ENCODE assay signal across 10 cellular contexts in the genomic region with DNA sequence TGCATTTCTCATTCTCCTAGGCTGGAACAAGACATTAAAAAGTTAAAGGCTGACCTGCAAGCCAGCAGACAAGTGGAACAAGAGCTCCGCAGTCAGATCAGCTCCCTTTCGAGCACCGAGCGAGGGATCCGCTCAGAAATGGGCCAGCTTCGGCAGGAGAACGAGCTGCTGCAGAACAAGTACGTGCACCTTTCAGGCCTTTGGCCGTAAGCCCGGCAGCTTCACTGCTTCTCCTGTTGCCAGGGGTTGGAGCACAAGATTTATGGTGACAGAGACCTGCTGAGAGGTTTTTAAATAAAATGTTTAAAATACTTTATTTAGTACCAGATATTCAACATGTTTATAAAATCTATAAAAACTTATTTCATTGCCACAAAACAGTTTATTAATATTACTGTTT. TPM values are rescaled to one million over a fixed set of nuclear protein-coding genes. Genes with fewer than 3 reads are reported as not detected.
DNase-seq lines count a peak whose midpoint lies in the region; FAIRE-seq and TF ChIP-seq lines count a peak whose summit lies in the region.
"Had no signal": no experiment of that assay in that cellular context is flagged by ENCODE, and none has a peak within 500 bp of the region (broad histone marks: within the 10 kb centered on the region; RNA-seq: fewer than 3 reads in every experiment).

No MANE protein-coding gene starts in this region.

- H3K4me1 ChIP-seq in adrenal gland (replicated peaks in 1 of 2) (peaks cover 13 to 51% of the 10 kb centered on the region in 2 donors), kidney (ENCODE audit: control insufficient read depth in 1 of 2, insufficient read depth in 1 of 2, low read depth in 1 of 2, low read length in 2 of 2) (peaks cover 0 to 2% of the 10 kb centered on the region in 2 donors), suprapubic skin (peaks cover 37% of the 10 kb centered on the region)

- no peak for FAIRE-seq in kidney (lab: Jason Lieb, UNC)

- DNase-seq in LNCaP clone FGC (ENCODE audit: low read depth) (peak; percentile 75), adrenal gland (peak; percentile 78 to 90 (median 86)), kidney (peak; percentile 80), suprapubic skin (ENCODE audit: low spot score in 2 of 2) (no peak), A172 (ENCODE audit: low spot score) (no peak), NCI-H82 (lab: John Stamatoyannopoulos, UW) (no peak), SIG-M5 (lab: John Stamatoyannopoulos, UW) (no peak)
- DNase-seq: activated CD4-positive, alpha-beta memory T cell treated with anti-CD3 and anti-CD28 coated beads for 36 hours; mesenchymal stem cell; SK-N-SH had no signal

- H3K4me3 ChIP-seq in LNCaP clone FGC (ENCODE audit: low read depth, low read length) (peak overlapping the region; percentile 14; the same call in 1 of the 2 replicates), adrenal gland (no peak overlapping the region), kidney (ENCODE audit: low read length in 2 of 2) (no peak overlapping the region), suprapubic skin (no peak overlapping the region)

- H3K27ac ChIP-seq in adrenal gland (peak overlapping the region; percentile 12 to 71 (median 23)), kidney (ENCODE audit: low read depth in 2 of 2, low read length in 2 of 2) (no peak overlapping the region), suprapubic skin (peak overlapping the region; percentile 40)

- TF ChIP-seq CTCF in LNCaP clone FGC (IDR thresholded peaks at IDR 0.05; ENCODE audit: control insufficient read depth, extremely low read depth, insufficient read depth) = no peak
- TF ChIP-seq CTCF in adrenal gland (IDR thresholded peaks at IDR 0.05) = no peak
- no peak for TF ChIP-seq CTCF in kidney (IDR thresholded peaks at IDR 0.05; ENCODE audit: borderline replicate concordance, extremely low read depth, insufficient read depth)
- TF ChIP-seq CTCF in suprapubic skin (IDR thresholded peaks at IDR 0.05) = no peak

- H3K9ac ChIP-seq in kidney (ENCODE audit: low read length in 2 of 2) = no peak overlapping the region
- H3K9ac ChIP-seq: SK-N-SH had no signal

- intact Hi-C loops in adrenal gland (cut with DNase I) = loop anchor here in 1 of 2 donors (10.0 kb wide), 1 partner anchor 49 kb away; the partner anchor contains the start of gene MACO1
- intact Hi-C loops in kidney (cut with DNase I) = no loop called here

- H3K27me3 ChIP-seq in adrenal gland = no peaks in the 10 kb centered on the region
- no peaks in the 10 kb centered on the region for H3K27me3 ChIP-seq in suprapubic skin

- TF ChIP-seq EP300 in suprapubic skin (IDR thresholded peaks at IDR 0.05) = no peak

- WGBS in adrenal gland, 4 donors = 37 to 52% (median 50%) methylated on average over 10 of the region's 10 CpGs
- 53% methylated on average over 10 of the region's 10 CpGs for WGBS in suprapubic skin

- peaks cover 0 to 7% of the 10 kb centered on the region in 2 donors for H3K36me3 ChIP-seq in adrenal gland (replicated peaks in 1 of 2)
- peaks cover 7 to 11% of the 10 kb centered on the region in 2 donors for H3K36me3 ChIP-seq in kidney (ENCODE audit: control insufficient read depth in 1 of 2, insufficient read depth in 2 of 2, low read length in 2 of 2)
- H3K36me3 ChIP-seq in suprapubic skin = peaks cover 32% of the 10 kb centered on the region

- TF ChIP-seq POLR2A in adrenal gland (IDR thresholded peaks at IDR 0.05) (no peak), suprapubic skin (IDR thresholded peaks at IDR 0.05) (no peak)

- H3K9me3 ChIP-seq in adrenal gland (replicated peaks in 1 of 3) (no peaks in the 10 kb centered on the region), kidney (ENCODE audit: control insufficient read depth in 1 of 2, low read length in 2 of 2) (no peaks in the 10 kb centered on the region), suprapubic skin (no peaks in the 10 kb centered on the region)
- H3K9me3 ChIP-seq: SK-N-SH had no signal

RNA-seq across cellular contexts. Expression of gene MACO1, which starts 53.4 kb away (rescaled TPM):
- 10 to 100 TPM; 25.2 to 48.4 (median 29.6) TPM for total RNA-seq in adrenal gland
- 10 to 100 TPM; 15.1 to 45.4 (median 20.7) TPM for polyA plus RNA-seq in adrenal gland
- 19.3 TPM for total RNA-seq in kidney
- 12.1 TPM for polyA plus RNA-seq in kidney (ENCODE audit: insufficient read depth, low read depth, low replicate concordance)
- 10 to 100 TPM; 13.2 to 22.0 (median 16.0) TPM for total RNA-seq in suprapubic skin
- 12.4 and 12.6 TPM in 2 replicates for total RNA-seq in A172 (2014; rRNA removed; shearing (Covaris generic))

RNA-seq across cellular contexts. Expression of gene LDLRAP1, which starts 59.3 kb away (rescaled TPM):
- total RNA-seq in adrenal gland = 10 to 100 TPM; 26.3 to 39.1 (median 29.0) TPM
- polyA plus RNA-seq in adrenal gland = 10 to 100 TPM; 19.0 to 25.6 (median 21.4) TPM
- 26.2 TPM for total RNA-seq in kidney
- polyA plus RNA-seq in kidney (ENCODE audit: insufficient read depth, low read depth, low replicate concordance) = 14.4 TPM
- 10 to 100 TPM; 28.0 to 50.5 (median 40.7) TPM for total RNA-seq in suprapubic skin
- total RNA-seq in A172 (2014; rRNA removed; shearing (Covaris generic)) = 8.0 and 12.7 TPM in 2 replicates

Comparison
In these comparisons a context has a peak if more than half of its experiments do, and no peak if none do; other contexts are left out.
1. DNase-seq: peak in LNCaP clone FGC (single experiment), adrenal gland (7 of 7) and kidney (single experiment); none in suprapubic skin (0 of 2), A172 (single experiment), NCI-H82 (single experiment) and SIG-M5 (single experiment).
2. H3K27ac ChIP-seq: peak in adrenal gland (5 of 5) and suprapubic skin (single experiment); none in kidney (0 of 2).